22 cellular contexts compared by ENCODE assay signal in the genomic region with DNA sequence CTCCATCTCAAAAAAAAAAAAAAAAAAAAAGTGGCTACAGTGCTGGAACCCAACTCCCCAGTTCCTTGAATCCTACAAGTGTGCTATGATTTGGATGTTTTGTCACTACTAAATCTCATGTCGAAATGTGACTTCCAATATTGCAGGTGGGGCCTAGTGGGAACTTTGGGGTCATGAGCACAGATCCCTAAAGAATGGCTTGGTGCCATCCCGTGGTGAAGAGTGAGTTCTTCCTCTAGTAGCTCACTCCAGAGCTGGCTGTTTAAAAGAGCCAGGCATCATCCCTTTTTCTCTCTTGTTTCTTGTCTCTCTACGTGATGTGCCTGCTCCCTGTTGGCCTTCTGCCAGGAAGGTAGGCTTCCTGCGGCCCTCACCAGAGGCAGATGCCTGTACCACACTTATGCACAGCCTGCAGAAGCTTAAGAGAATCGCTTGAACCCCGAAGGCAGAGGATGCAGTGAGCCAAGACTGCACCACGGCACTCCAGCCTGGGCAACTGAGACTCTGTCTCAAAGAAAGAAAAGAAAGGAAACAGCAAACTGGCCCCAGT. TPM values are rescaled to one million over a fixed set of nuclear protein-coding genes. Genes with fewer than 3 reads are reported as not detected.
DNase-seq lines count a peak whose midpoint lies in the region; ATAC-seq and TF ChIP-seq lines count a peak whose summit lies in the region.
"Had no signal": no experiment of that assay in that cellular context is flagged by ENCODE, and none has a peak within 500 bp of the region (broad histone marks: within the 10 kb centered on the region; RNA-seq: fewer than 3 reads in every experiment).

No MANE protein-coding gene starts in this region.

- TF ChIP-seq POLR2A in esophagus squamous epithelium (IDR thresholded peaks at IDR 0.05) (no peak), suprapubic skin (IDR thresholded peaks at IDR 0.05) (no peak)

- H3K27me3 Mint-ChIP-seq in endothelial cell (ENCODE audit: unreplicated experiment): peaks cover 27% of the 10 kb centered on the region

- H3K4me3 ChIP-seq in esophagus squamous epithelium (no peak overlapping the region), suprapubic skin (no peak overlapping the region)
- H3K4me3 ChIP-seq: left lung, smooth muscle cell, testis had no signal

- 44 to 55% methylated on average over 5 to 6 of the region's 7 CpGs for WGBS in esophagus squamous epithelium, 2 donors
- 64% methylated on average over 7 of the region's 7 CpGs for WGBS in suprapubic skin

- H3K4me3 Mint-ChIP-seq in endothelial cell (ENCODE audit: unreplicated experiment): no peak overlapping the region
- H3K4me3 Mint-ChIP-seq: IgD-negative memory B cell had no signal

- TF ChIP-seq CTCF in esophagus squamous epithelium (IDR thresholded peaks at IDR 0.05) (no peak), suprapubic skin (IDR thresholded peaks at IDR 0.05) (no peak), endothelial cell (IDR thresholded peaks at IDR 0.05; ENCODE audit: unreplicated experiment) (no peak)

- H3K4me1 ChIP-seq in esophagus squamous epithelium (peaks cover 18 to 54% (median 21%) of the 10 kb centered on the region in 3 donors), suprapubic skin (peaks cover 47% of the 10 kb centered on the region)

- H3K9me3 Mint-ChIP-seq in endothelial cell (ENCODE audit: unreplicated experiment): no peaks in the 10 kb centered on the region
- H3K9me3 Mint-ChIP-seq: activated naive CD4-positive, alpha-beta T cell treated with anti-CD3 and anti-CD28 coated beads, Interleukin-2, amount 50 U/mL, for 72 hours; IgD-negative memory B cell had no signal

- no peaks in the 10 kb centered on the region for H3K36me3 ChIP-seq in esophagus squamous epithelium
- no peaks in the 10 kb centered on the region for H3K36me3 ChIP-seq in suprapubic skin
- H3K36me3 ChIP-seq: left lung had no signal

- no peak for TF ChIP-seq EP300 in suprapubic skin (IDR thresholded peaks at IDR 0.05)

- peak overlapping the region in 3 of 4 donors; percentile 3 to 45 (median 39) for H3K27ac ChIP-seq in esophagus squamous epithelium
- H3K27ac ChIP-seq in suprapubic skin: peak overlapping the region; percentile 19
- H3K27ac ChIP-seq: C4-2B, left lung, testis had no signal

- intact Hi-C loops in esophagus squamous epithelium (cut with DNase I): no loop called here

- H3K36me3 Mint-ChIP-seq in endothelial cell (ENCODE audit: low read depth, unreplicated experiment): no peaks in the 10 kb centered on the region
- H3K36me3 Mint-ChIP-seq: IgD-negative memory B cell had no signal

- H3K27me3 ChIP-seq in esophagus squamous epithelium (peaks cover 0 to 34% (median 0%) of the 10 kb centered on the region in 4 donors), suprapubic skin (no peaks in the 10 kb centered on the region)
- H3K27me3 ChIP-seq: testis had no signal

- H3K9me3 ChIP-seq in esophagus squamous epithelium: no peaks in the 10 kb centered on the region
- no peaks in the 10 kb centered on the region for H3K9me3 ChIP-seq in suprapubic skin
- H3K9me3 ChIP-seq: left lung, testis had no signal

- no peak for ATAC-seq in HG03039 (IDR thresholded peaks at IDR 0.05; ENCODE audit: unreplicated experiment)
- ATAC-seq in HG03460 (IDR thresholded peaks at IDR 0.05; ENCODE audit: unreplicated experiment): no peak
- ATAC-seq: activated naive CD4-positive, alpha-beta T cell treated with anti-CD3 and anti-CD28 coated beads, Interleukin-2, amount 50 U/mL, for 72 hours; left lung had no signal

- no peak overlapping the region for H3K27ac Mint-ChIP-seq in endothelial cell (ENCODE audit: unreplicated experiment)
- H3K27ac Mint-ChIP-seq: activated naive CD4-positive, alpha-beta T cell treated with anti-CD3 and anti-CD28 coated beads, Interleukin-2, amount 50 U/mL, for 72 hours; IgD-negative memory B cell had no signal

- H3K4me1 Mint-ChIP-seq in endothelial cell (ENCODE audit: unreplicated experiment): peaks cover 9% of the 10 kb centered on the region

- DNase-seq in NCI-H2227 (lab: John Stamatoyannopoulos, UW; ENCODE audit: unreplicated experiment) (peak; percentile 17), NCI-H2227 treated with DMSO at 0.1 percent for 48 hours (lab: John Stamatoyannopoulos, UW) (no peak), RPMI7951 (ENCODE audit: low read depth) (peak; percentile 39), esophagus squamous epithelium (lab: John Stamatoyannopoulos, UW) (no peak), suprapubic skin (ENCODE audit: low spot score in 2 of 2) (no peak), endothelial cell (ENCODE audit: low spot score) (no peak)
- DNase-seq: activated CD4-positive, alpha-beta T cell treated with anti-CD3 and anti-CD28 coated beads, Interleukin-2, amount 50 U/mL, for 1 hour; effector CD8-positive, alpha-beta T cell; left lung; NCI-H1048; NCI-H2029 treated with DMSO at 0.1 percent for 48 hours; NCI-H524; testis had no signal

RNA-seq across cellular contexts. Expression of gene MT1E, which starts 3.0 kb away (rescaled TPM):
- 604 and 676 TPM in 2 replicates for total RNA-seq in RPMI7951 (2014; rRNA removed; shearing (Covaris generic))
- total RNA-seq in esophagus squamous epithelium (100 to 1,000 TPM in 1 of 4 donors, 10 to 100 TPM in 3; 52.4 to 106 (median 88.7) TPM), suprapubic skin (1,000 to 10,000 TPM in 1 of 4 donors, 100 to 1,000 TPM in 3; 454 to 1,259 (median 584) TPM), endothelial cell (ENCODE audit: unreplicated experiment) (not detected)
- total RNA-seq: SK-MEL-5 had no signal

RNA-seq across cellular contexts. Expression of gene MT1M, which starts 3.9 kb away (rescaled TPM):
- total RNA-seq in RPMI7951 (2014; rRNA removed; shearing (Covaris generic)): 2.3 and 4.5 TPM in 2 replicates
- total RNA-seq in esophagus squamous epithelium (1 to 10 TPM in 2 of 4 donors, under 1 TPM in 1, not detected in 1; 0.57 to 7.4 (median 4.8) TPM), suprapubic skin (10 to 100 TPM; 13.6 to 41.7 (median 20.5) TPM), endothelial cell (ENCODE audit: unreplicated experiment) (not detected)
- total RNA-seq: activated naive CD4-positive, alpha-beta T cell treated with anti-CD3 and anti-CD28 coated beads, Interleukin-2, amount 50 U/mL, for 72 hours; SK-MEL-5; smooth muscle cell had no signal

RNA-seq across cellular contexts. Expression of gene MT1A, which starts 9.9 kb away (rescaled TPM):
- 1.1 and 3.4 TPM in 2 replicates for total RNA-seq in RPMI7951 (2014; rRNA removed; shearing (Covaris generic))
- 10 to 100 TPM in 1 of 4 donors, 1 to 10 TPM in 2, not detected in 1; 3.3 to 34.2 (median 5.3) TPM for total RNA-seq in esophagus squamous epithelium
- total RNA-seq in suprapubic skin: 10 to 100 TPM in 3 of 4 donors, 1 to 10 TPM in 1; 5.2 to 93.7 (median 29.4) TPM
- total RNA-seq in endothelial cell (ENCODE audit: unreplicated experiment): not detected
- total RNA-seq: osteocyte, SK-MEL-5, smooth muscle cell had no signal

RNA-seq across cellular contexts. Expression of gene MT2A, which starts 20.2 kb away (rescaled TPM):
- total RNA-seq in RPMI7951 (2014; rRNA removed; shearing (Covaris generic)): 715 and 768 TPM in 2 replicates
- total RNA-seq in esophagus squamous epithelium (100 to 1,000 TPM in 2 of 4 donors, 10 to 100 TPM in 2; 76.5 to 157 (median 96.2) TPM), suprapubic skin (1,000 to 10,000 TPM in 1 of 4 donors, 100 to 1,000 TPM in 3; 375 to 1,014 (median 463) TPM), endothelial cell (ENCODE audit: unreplicated experiment) (2.4 TPM)

RNA-seq across cellular contexts. Expression of gene MT1B, which starts 23.1 kb away (rescaled TPM):
- not detected in 2 replicates for total RNA-seq in RPMI7951 (2014; rRNA removed; shearing (Covaris generic))
- total RNA-seq in esophagus squamous epithelium (not detected), suprapubic skin (not detected), endothelial cell (ENCODE audit: unreplicated experiment) (not detected)
- total RNA-seq: activated naive CD4-positive, alpha-beta T cell treated with anti-CD3 and anti-CD28 coated beads, Interleukin-2, amount 50 U/mL, for 72 hours; cardiac septum; left lung; osteocyte; SK-MEL-5; smooth muscle cell; testis had no signal

Comparison
In these comparisons a context has a peak if more than half of its experiments do, and no peak if none do; other contexts are left out.
1. DNase-seq: peak in NCI-H2227 (single experiment) and RPMI7951 (single experiment); none in NCI-H2227 treated with DMSO at 0.1 percent for 48 hours (single experiment), esophagus squamous epithelium (single experiment), suprapubic skin (0 of 2) and endothelial cell (single experiment).
2. RNA of gene MT1E, which starts 3.0 kb away (total RNA-seq): 604 to 676 TPM in RPMI7951, 454 to 1,259 TPM in suprapubic skin and 52.4 to 106 TPM in esophagus squamous epithelium; not detected in endothelial cell (single experiment); every median in the first group is over 10 times any median in the second.